Comparison of ENCODE assay signal across 12 cellular contexts in genomic region chr11:115193931-115194797, GRCh38.
A peak's percentile ranks its signal among the peaks of the same experiment; 100 is the strongest.
DNase-seq lines count a peak whose midpoint lies in the region; ATAC-seq and TF ChIP-seq lines count a peak whose summit lies in the region.
"Had no signal": no experiment of that assay in that cellular context is flagged by ENCODE, and none has a peak within 500 bp of the region (broad histone marks: within the 10 kb centered on the region; RNA-seq: fewer than 3 reads in every experiment).

No MANE protein-coding gene starts in this region.

- H3K4me3 ChIP-seq in CD4-positive, alpha-beta memory T cell (ENCODE audit: low read length in 2 of 2), result no peak overlapping the region
- H3K4me3 ChIP-seq: stomach had no signal

- CTCF ChIA-PET in CD4-positive, alpha-beta memory T cell (lab: Charles Lee; ENCODE audit: partially characterized antibody), result no interaction called here
- CTCF ChIA-PET in WTC11 (lab: Charles Lee), result interaction anchor here (0.6 kb wide), 1 partner anchor 296 kb away, joined by 3 read pairs; no protein-coding TSS in a partner anchor

- H3K27ac Mint-ChIP-seq in CD4-positive, alpha-beta memory T cell, result peak overlapping the region in 2 of 7 donors; percentile 23 to 35
- no peak overlapping the region for H3K27ac Mint-ChIP-seq in WTC11
- H3K27ac Mint-ChIP-seq: activated naive CD4-positive, alpha-beta T cell treated with anti-CD3 and anti-CD28 coated beads, Interleukin-2, amount 50 U/mL, for 24 hours had no signal

- no peaks in the 10 kb centered on the region for H3K9me3 ChIP-seq in CD4-positive, alpha-beta memory T cell (ENCODE audit: control insufficient read depth in 1 of 2, low read length in 2 of 2)
- H3K9me3 ChIP-seq: stomach had no signal

- no peaks in the 10 kb centered on the region for H3K27me3 ChIP-seq in CD4-positive, alpha-beta memory T cell (ENCODE audit: insufficient read depth, low read length)
- H3K27me3 ChIP-seq: stomach had no signal

- POLR2A ChIA-PET in CD4-positive, alpha-beta memory T cell (lab: Charles Lee; ENCODE audit: partially characterized antibody), result no interaction called here
- POLR2A ChIA-PET in WTC11 (lab: Charles Lee), result no interaction called here

- intact Hi-C loops in CD4-positive, alpha-beta memory T cell (cut with micrococcal nuclease), result no loop called here

- H3K4me1 Mint-ChIP-seq in CD4-positive, alpha-beta memory T cell, result peaks cover 5 to 13% (median 7%) of the 10 kb centered on the region in 4 donors
- H3K4me1 Mint-ChIP-seq in WTC11, result peaks cover 40% of the 10 kb centered on the region
- H3K4me1 Mint-ChIP-seq: activated naive CD4-positive, alpha-beta T cell treated with anti-CD3 and anti-CD28 coated beads, Interleukin-2, amount 50 U/mL, for 24 hours had no signal

- no peaks in the 10 kb centered on the region for H3K27me3 Mint-ChIP-seq in CD4-positive, alpha-beta memory T cell
- H3K27me3 Mint-ChIP-seq in WTC11 (ENCODE audit: low read depth), result peaks cover 17% of the 10 kb centered on the region

- H3K4me1 ChIP-seq in CD4-positive, alpha-beta memory T cell (ENCODE audit: insufficient read depth, low read length), result no peaks in the 10 kb centered on the region
- H3K4me1 ChIP-seq: stomach had no signal

- no peak for TF ChIP-seq CTCF in WTC11 (IDR thresholded peaks at IDR 0.05)
- no peak for TF ChIP-seq CTCF in omental fat pad (IDR thresholded peaks at IDR 0.05)

- H3K27ac ChIP-seq in CD4-positive, alpha-beta memory T cell (ENCODE audit: low read depth, low read length), result no peak overlapping the region

- ATAC-seq in GM19025 (IDR thresholded peaks at IDR 0.05; ENCODE audit: low read depth, unreplicated experiment) (peak; percentile 83), HG03039 (IDR thresholded peaks at IDR 0.05; ENCODE audit: unreplicated experiment) (peak; percentile 74), WTC11 (peak; percentile 36; the same call in 1 of the 2 replicates), omental fat pad (ENCODE audit: low FRiP score) (no peak)
- ATAC-seq: Panc1 had no signal

- H3K36me3 Mint-ChIP-seq in CD4-positive, alpha-beta memory T cell, result no peaks in the 10 kb centered on the region
- no peaks in the 10 kb centered on the region for H3K36me3 Mint-ChIP-seq in WTC11
- H3K36me3 Mint-ChIP-seq: activated naive CD4-positive, alpha-beta T cell treated with anti-CD3 and anti-CD28 coated beads, Interleukin-2, amount 50 U/mL, for 24 hours had no signal

- DNase-seq in CD4-positive, alpha-beta memory T cell, result no peak
- DNase-seq in WTC11 (ENCODE audit: low spot score) (no peak), hippocampal formation (lab: John Stamatoyannopoulos, UW) (no peak), NCI-H1048 (lab: John Stamatoyannopoulos, UW) (no peak), AG20443 (ENCODE audit: low spot score) (no peak), omental fat pad (ENCODE audit: low spot score) (no peak)
- DNase-seq: head of caudate nucleus, stomach had no signal

- peaks cover 0 to 2% (median 0%) of the 10 kb centered on the region in 8 donors for H3K9me3 Mint-ChIP-seq in CD4-positive, alpha-beta memory T cell
- no peaks in the 10 kb centered on the region for H3K9me3 Mint-ChIP-seq in WTC11

- H3K36me3 ChIP-seq in CD4-positive, alpha-beta memory T cell (ENCODE audit: insufficient read depth, low read length), result no peaks in the 10 kb centered on the region
- H3K36me3 ChIP-seq: stomach had no signal

- peak overlapping the region; percentile 45 to 67 (median 54) for H3K4me3 Mint-ChIP-seq in CD4-positive, alpha-beta memory T cell
- H3K4me3 Mint-ChIP-seq in WTC11, result no peak overlapping the region
- H3K4me3 Mint-ChIP-seq: activated naive CD4-positive, alpha-beta T cell treated with anti-CD3 and anti-CD28 coated beads, Interleukin-2, amount 50 U/mL, for 24 hours had no signal

TF ChIP-seq in WTC11, 78 proteins besides CTCF, POLR2A, EP300 and RAD21 (continues in another document):
- TF ChIP-seq SP1 (CRISPR knock-in tag; conservative IDR thresholded peaks at IDR 0.05) (no peak), FOXP4 (CRISPR knock-in tag; IDR thresholded peaks at IDR 0.05) (no peak), AR (CRISPR knock-in tag; IDR thresholded peaks at IDR 0.05) (no peak), SOX15 (CRISPR knock-in tag; IDR thresholded peaks at IDR 0.05) (no peak), ZNF317 (CRISPR knock-in tag; IDR thresholded peaks at IDR 0.05; ENCODE audit: borderline replicate concordance, low read depth) (no peak), MYBL2 (CRISPR knock-in tag; IDR thresholded peaks at IDR 0.05) (no peak), E2F5 (CRISPR knock-in tag; IDR thresholded peaks at IDR 0.05) (no peak), ZNF423 (CRISPR knock-in tag; IDR thresholded peaks at IDR 0.05) (no peak), STAT6 (CRISPR knock-in tag; conservative IDR thresholded peaks at IDR 0.05; ENCODE audit: low read depth) (no peak), IRF1 (CRISPR knock-in tag; IDR thresholded peaks at IDR 0.05) (no peak), SMAD3 (CRISPR knock-in tag; IDR thresholded peaks at IDR 0.05; ENCODE audit: borderline replicate concordance) (no peak)
